18 cellular contexts compared by ENCODE assay signal in genomic region chr5:146675700-146676099, GRCh38.
DNase-seq lines count a peak whose midpoint lies in the region; ATAC-seq, FAIRE-seq and TF ChIP-seq lines count a peak whose summit lies in the region.
"Had no signal": no experiment of that assay in that cellular context is flagged by ENCODE, and none has a peak within 500 bp of the region (broad histone marks: within the 10 kb centered on the region; RNA-seq: fewer than 3 reads in every experiment).

No MANE protein-coding gene starts in this region.

- H3K4me3 ChIP-seq in epithelial cell of proximal tubule (ENCODE audit: low read depth, low read length) (no peak overlapping the region), esophagus muscularis mucosa (no peak overlapping the region)
- H3K4me3 ChIP-seq: K562, vagina had no signal

- no peak for TF ChIP-seq EP300 in esophagus muscularis mucosa (IDR thresholded peaks at IDR 0.05)

- H3K4me3 Mint-ChIP-seq in stimulated activated naive CD8-positive, alpha-beta T cell treated with anti-CD3 and anti-CD28 coated beads, Interleukin-15, amount 100 ng/mL, for 72 hours = no peak overlapping the region
- H3K4me3 Mint-ChIP-seq: activated B cell treated with CpG ODN at 0.5 μM for 24 hours had no signal

- TF ChIP-seq POLR2A in esophagus muscularis mucosa (IDR thresholded peaks at IDR 0.05; ENCODE audit: low read depth) (no peak), GM12892 (IDR thresholded peaks at IDR 0.05; ENCODE audit: low read depth, low read length) (no peak)

- ATAC-seq in GM18508 (IDR thresholded peaks at IDR 0.05; ENCODE audit: insufficient read depth, unreplicated experiment) (peak; percentile 61), GM21619 (IDR thresholded peaks at IDR 0.05; ENCODE audit: unreplicated experiment) (peak; percentile 85), HG03354 (IDR thresholded peaks at IDR 0.05; ENCODE audit: poor library complexity, severe bottlenecking, unreplicated experiment) (peak; percentile 98)
- ATAC-seq in stimulated activated naive CD8-positive, alpha-beta T cell treated with anti-CD3 and anti-CD28 coated beads, Interleukin-15, amount 100 ng/mL, for 72 hours = no peak
- ATAC-seq: K562, left lobe of liver had no signal

- no peaks in the 10 kb centered on the region for H3K4me1 Mint-ChIP-seq in stimulated activated naive CD8-positive, alpha-beta T cell treated with anti-CD3 and anti-CD28 coated beads, Interleukin-15, amount 100 ng/mL, for 72 hours
- H3K4me1 Mint-ChIP-seq: activated B cell treated with CpG ODN at 0.5 μM for 24 hours had no signal

- DNase-seq in epithelial cell of proximal tubule (ENCODE audit: low read depth) = peak; percentile 43
- no peak for DNase-seq in activated effector memory CD4-positive, alpha-beta T cell treated with anti-CD3 and anti-CD28 coated beads, Interleukin-2, amount 50 U/mL, for 16 hours
- no peak for DNase-seq in esophagus muscularis mucosa (ENCODE audit: extremely low spot score)
- no peak for DNase-seq in GM12892 (ENCODE audit: insufficient read length)
- DNase-seq in stimulated activated naive CD8-positive, alpha-beta T cell treated with anti-CD3 and anti-CD28 coated beads, Interleukin-15, amount 100 ng/mL, for 72 hours = no peak
- DNase-seq: activated B cell treated with CpG ODN at 0.5 μM for 24 hours; activated CD8-positive, alpha-beta memory T cell treated with anti-CD3 and anti-CD28 coated beads for 24 hours; activated naive CD4-positive, alpha-beta T cell; DMS153; NCI-H82; posterior cingulate gyrus had no signal

- H3K9me3 Mint-ChIP-seq in stimulated activated naive CD8-positive, alpha-beta T cell treated with anti-CD3 and anti-CD28 coated beads, Interleukin-15, amount 100 ng/mL, for 72 hours = no peaks in the 10 kb centered on the region
- H3K9me3 Mint-ChIP-seq: activated B cell treated with CpG ODN at 0.5 μM for 24 hours had no signal

- no peaks in the 10 kb centered on the region for H3K9me3 ChIP-seq in esophagus muscularis mucosa
- H3K9me3 ChIP-seq: vagina had no signal

- no peak for TF ChIP-seq CTCF in epithelial cell of proximal tubule (conservative IDR thresholded peaks at IDR 0.05; ENCODE audit: low read depth, low read length)
- no peak for TF ChIP-seq CTCF in esophagus muscularis mucosa (IDR thresholded peaks at IDR 0.05)

- peaks cover 0 to 6% (median 0%) of the 10 kb centered on the region in 4 donors for H3K27me3 ChIP-seq in esophagus muscularis mucosa
- H3K27me3 ChIP-seq: vagina had no signal

- 31% methylated on average over 6 of the region's 6 CpGs for WGBS in esophagus muscularis mucosa

- no peak for FAIRE-seq in GM12892 (lab: Jason Lieb, UNC)
- FAIRE-seq: K562 had no signal

- H3K27ac ChIP-seq in esophagus muscularis mucosa (replicated peaks in 1 of 4) = no peak overlapping the region
- H3K27ac ChIP-seq: HL-60, vagina had no signal

- H3K27me3 Mint-ChIP-seq in stimulated activated naive CD8-positive, alpha-beta T cell treated with anti-CD3 and anti-CD28 coated beads, Interleukin-15, amount 100 ng/mL, for 72 hours = no peaks in the 10 kb centered on the region

- intact Hi-C loops in esophagus muscularis mucosa (cut with DNase I) = no loop called here

- H3K27ac Mint-ChIP-seq in stimulated activated naive CD8-positive, alpha-beta T cell treated with anti-CD3 and anti-CD28 coated beads, Interleukin-15, amount 100 ng/mL, for 72 hours = no peak overlapping the region
- H3K27ac Mint-ChIP-seq: activated B cell treated with CpG ODN at 0.5 μM for 24 hours had no signal

- no peaks in the 10 kb centered on the region for H3K36me3 ChIP-seq in esophagus muscularis mucosa
- H3K36me3 ChIP-seq: vagina had no signal

- H3K4me1 ChIP-seq in esophagus muscularis mucosa = no peaks in the 10 kb centered on the region
- H3K4me1 ChIP-seq: vagina had no signal
